ENCODE assay signal across 10 cellular contexts in the genomic region with DNA sequence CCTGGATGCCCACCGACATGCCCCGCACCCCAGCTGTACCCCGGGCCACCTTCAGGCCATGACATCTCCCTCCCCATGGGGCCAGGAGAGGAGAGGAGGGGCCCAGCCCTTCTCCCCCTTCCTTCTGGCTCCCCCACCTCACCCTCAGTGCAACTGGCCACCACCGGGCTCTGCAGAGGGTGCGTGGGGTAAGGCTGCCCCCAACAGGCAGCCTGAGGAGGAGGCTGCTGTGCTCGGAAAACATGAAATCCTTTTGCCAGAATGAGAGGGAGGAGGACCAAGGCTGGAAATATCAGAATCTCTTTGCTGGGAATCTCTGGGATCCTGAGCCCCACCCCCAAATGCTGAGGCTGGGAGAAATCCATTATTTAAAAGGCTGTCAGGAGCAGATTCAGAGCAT.
DNase-seq lines count a peak whose midpoint lies in the region; ATAC-seq and TF ChIP-seq lines count a peak whose summit lies in the region.
"Had no signal": no experiment of that assay in that cellular context is flagged by ENCODE, and none has a peak within 500 bp of the region (broad histone marks: within the 10 kb centered on the region; RNA-seq: fewer than 3 reads in every experiment).

No MANE protein-coding gene starts in this region.

- H3K4me3 Mint-ChIP-seq in neural progenitor cell, result no peak overlapping the region
- H3K4me3 Mint-ChIP-seq: activated T-cell treated with anti-CD3 and anti-CD28 coated beads, Interleukin-2, amount 50 U/mL, for 4 hours had no signal

- H3K36me3 ChIP-seq in right atrium auricular region (no peaks in the 10 kb centered on the region), adrenal gland (replicated peaks in 1 of 2) (no peaks in the 10 kb centered on the region), neural progenitor cell (no peaks in the 10 kb centered on the region)
- H3K36me3 ChIP-seq: neutrophil had no signal

- no peak overlapping the region for H3K27ac ChIP-seq in right atrium auricular region
- no peak overlapping the region for H3K27ac ChIP-seq in adrenal gland
- H3K27ac ChIP-seq in neural progenitor cell, result no peak overlapping the region
- H3K27ac ChIP-seq: neutrophil had no signal

- H3K4me3 ChIP-seq in right atrium auricular region, result no peak overlapping the region
- H3K4me3 ChIP-seq in adrenal gland, result no peak overlapping the region
- no peak overlapping the region for H3K4me3 ChIP-seq in neural progenitor cell

- H3K27me3 ChIP-seq in right atrium auricular region (no peaks in the 10 kb centered on the region), adrenal gland (no peaks in the 10 kb centered on the region), neural progenitor cell (peaks cover 49% of the 10 kb centered on the region)

- H3K27me3 Mint-ChIP-seq in neural progenitor cell (ENCODE audit: insufficient read depth, low read depth), result peaks cover 10% of the 10 kb centered on the region

- no peak overlapping the region for H2AFZ ChIP-seq in neural progenitor cell (replicated peaks)

- no peaks in the 10 kb centered on the region for H3F3A ChIP-seq in neural progenitor cell (ENCODE audit: low read depth)

- H3K9ac ChIP-seq in neural progenitor cell, result no peak overlapping the region

- H3K9me3 ChIP-seq in right atrium auricular region (no peaks in the 10 kb centered on the region), adrenal gland (replicated peaks in 1 of 3) (no peaks in the 10 kb centered on the region), neural progenitor cell (ENCODE audit: low read depth) (no peaks in the 10 kb centered on the region)
- H3K9me3 ChIP-seq: neutrophil had no signal

- ATAC-seq in Right ventricle myocardium inferior, result peak; percentile 34
- ATAC-seq in GM19324 (IDR thresholded peaks at IDR 0.05; ENCODE audit: low FRiP score, unreplicated experiment), result no peak

- TF ChIP-seq CTCF in right atrium auricular region (IDR thresholded peaks at IDR 0.05) (no peak), adrenal gland (IDR thresholded peaks at IDR 0.05) (peak; percentile 5 to 53 (median 40)), neural progenitor cell (IDR thresholded peaks at IDR 0.05) (peak; percentile 93)

- no peaks in the 10 kb centered on the region for H4K20me1 ChIP-seq in neural progenitor cell (ENCODE audit: low read depth)

- intact Hi-C loops in Right ventricle myocardium inferior (cut with DNase I) (no loop called here), adrenal gland (cut with DNase I) (no loop called here)

- WGBS in adrenal gland, 4 donors, result 0 to 24% (median 21%) methylated on average over 1 to 6 of the region's 6 CpGs

- no peaks in the 10 kb centered on the region for H3K36me3 Mint-ChIP-seq in neural progenitor cell

- no peak overlapping the region for H3K4me2 ChIP-seq in neural progenitor cell

- no peak for DNase-seq in Right ventricle myocardium inferior (ENCODE audit: missing footprints)
- no peak for DNase-seq in right atrium auricular region (ENCODE audit: low spot score)
- peak; percentile 19 for DNase-seq in NCI-H1105 treated with DMSO at 0.1 percent for 48 hours (lab: John Stamatoyannopoulos, UW)
- DNase-seq in adrenal gland, result peak in 3 of 7 donors; percentile 3 to 25 (median 20)
- DNase-seq in neural progenitor cell (ENCODE audit: low spot score), result peak; percentile 78
- no peak for DNase-seq in dedifferentiated amniotic fluid mesenchymal stem cell (ENCODE audit: extremely low spot score)
- DNase-seq in NCI-H1048 (lab: John Stamatoyannopoulos, UW), result no peak
- DNase-seq: activated T-cell treated with anti-CD3 and anti-CD28 coated beads, Interleukin-2, amount 50 U/mL, for 4 hours had no signal

- no peaks in the 10 kb centered on the region for H3K9me3 Mint-ChIP-seq in neural progenitor cell
- H3K9me3 Mint-ChIP-seq: activated T-cell treated with anti-CD3 and anti-CD28 coated beads, Interleukin-2, amount 50 U/mL, for 4 hours had no signal

- peaks cover 5% of the 10 kb centered on the region for H3K4me1 Mint-ChIP-seq in neural progenitor cell

- no peak overlapping the region for H3K27ac Mint-ChIP-seq in neural progenitor cell

- no peak for TF ChIP-seq POLR2A in adrenal gland (IDR thresholded peaks at IDR 0.05)

- no peaks in the 10 kb centered on the region for H3K4me1 ChIP-seq in right atrium auricular region
- no peaks in the 10 kb centered on the region for H3K4me1 ChIP-seq in adrenal gland (replicated peaks in 1 of 2)
- no peaks in the 10 kb centered on the region for H3K4me1 ChIP-seq in neural progenitor cell

- H3K79me2 ChIP-seq in neural progenitor cell (ENCODE audit: low read depth), result no peaks in the 10 kb centered on the region

Comparison
In these comparisons a context has a peak if more than half of its experiments do, and no peak if none do; other contexts are left out.
1. DNase-seq: peak in NCI-H1105 treated with DMSO at 0.1 percent for 48 hours (single experiment) and neural progenitor cell (single experiment); none in Right ventricle myocardium inferior (single experiment), right atrium auricular region (single experiment), dedifferentiated amniotic fluid mesenchymal stem cell (single experiment) and NCI-H1048 (single experiment).
2. CTCF ChIP-seq: peak in adrenal gland (6 of 6) and neural progenitor cell (single experiment); none in right atrium auricular region (0 of 2).